ENCODE assay signal across 11 cellular contexts in the genomic region with DNA sequence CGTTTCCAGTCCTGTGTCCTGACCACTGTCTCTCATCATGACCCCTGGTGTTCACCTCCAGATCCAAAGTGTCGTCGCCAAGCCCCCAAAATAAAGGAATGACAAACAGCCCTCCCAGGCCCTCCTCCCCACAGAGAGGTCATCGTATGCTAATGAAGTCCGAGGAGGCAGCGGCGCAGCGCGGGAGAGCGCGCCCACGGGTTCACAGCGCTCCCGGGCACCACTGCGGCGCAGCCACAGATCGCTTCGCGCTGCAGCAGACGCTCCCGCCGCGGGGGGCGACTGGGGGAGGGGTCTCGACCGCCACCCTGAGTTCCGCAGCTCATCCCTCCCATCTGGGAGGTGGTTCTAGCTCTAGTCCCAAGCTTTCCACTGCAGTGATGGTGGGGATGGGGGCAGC. TPM values are rescaled to one million over a fixed set of nuclear protein-coding genes. Genes with fewer than 3 reads are reported as not detected.
DNase-seq lines count a peak whose midpoint lies in the region; ATAC-seq and TF ChIP-seq lines count a peak whose summit lies in the region.
"Had no signal": no experiment of that assay in that cellular context is flagged by ENCODE, and none has a peak within 500 bp of the region (broad histone marks: within the 10 kb centered on the region; RNA-seq: fewer than 3 reads in every experiment).

No MANE protein-coding gene starts in this region.

- peak overlapping the region; percentile 82 to 84 for H3K4me3 ChIP-seq in gastroesophageal sphincter
- peak overlapping the region; percentile 31 to 36 for H3K4me3 ChIP-seq in aorta (ENCODE audit: low read length in 2 of 2)

- peak overlapping the region; percentile 24 for H3K4me3 Mint-ChIP-seq in activated T-cell treated with anti-CD3 and anti-CD28 coated beads, Interleukin-2, amount 50 U/mL, for 24 hours
- peak overlapping the region; percentile 66 to 88 (median 81) for H3K4me3 Mint-ChIP-seq in naive B cell
- H3K4me3 Mint-ChIP-seq: activated CD8-positive, alpha-beta T cell treated with anti-CD3 and anti-CD28 coated beads, Interleukin-2, amount 10 ng/mL, durations not matched to agents 7 days and 5 days had no signal

- no peak for ATAC-seq in gastroesophageal sphincter
- no peak for ATAC-seq in naive B cell (ENCODE audit: low read depth in 2 of 2)
- no peak for ATAC-seq in aorta (ENCODE audit: low FRiP score)
- no peak for ATAC-seq in GM19463 (IDR thresholded peaks at IDR 0.05; ENCODE audit: unreplicated experiment)
- no peak for ATAC-seq in GM21528 (IDR thresholded peaks at IDR 0.05; ENCODE audit: low FRiP score, unreplicated experiment)

- intact Hi-C loops in aorta (cut with DNase I), result loop anchor here (5.0 kb wide), 3 partner anchors 52 to 132 kb away; no protein-coding TSS in a partner anchor

- TF ChIP-seq POLR2A in gastroesophageal sphincter (IDR thresholded peaks at IDR 0.05), result peak; percentile 52

- H3K27me3 Mint-ChIP-seq in activated T-cell treated with anti-CD3 and anti-CD28 coated beads, Interleukin-2, amount 50 U/mL, for 24 hours, result peaks cover 80% of the 10 kb centered on the region
- H3K27me3 Mint-ChIP-seq in naive B cell, result peaks cover 42 to 50% (median 49%) of the 10 kb centered on the region in 3 donors

- H3K4me1 ChIP-seq in gastroesophageal sphincter, result peaks cover 5 to 83% (median 6%) of the 10 kb centered on the region in 3 donors
- H3K4me1 ChIP-seq in aorta (ENCODE audit: control insufficient read depth in 1 of 2, insufficient read depth in 2 of 2, low read length in 2 of 2), result no peaks in the 10 kb centered on the region

- peaks cover 9% of the 10 kb centered on the region for H3K4me1 Mint-ChIP-seq in activated T-cell treated with anti-CD3 and anti-CD28 coated beads, Interleukin-2, amount 50 U/mL, for 24 hours (ENCODE audit: low read depth)
- peaks cover 20 to 22% (median 20%) of the 10 kb centered on the region in 3 donors for H3K4me1 Mint-ChIP-seq in naive B cell

- whole genome bisulfite sequencing in gastroesophageal sphincter (ENCODE audit: low coverage in 1 of 2), 2 donors, result 0% methylated on average over 1 of the region's 27 CpGs; no CpG with 5 or more reads in 1 of the 2 donors
- WGBS in aorta, 2 donors, result 1 to 2% methylated on average over 23 to 27 of the region's 27 CpGs

- DNase-seq in activated T-cell treated with anti-CD3 and anti-CD28 coated beads, Interleukin-2, amount 50 U/mL, for 24 hours, result no peak
- DNase-seq in activated T-cell treated with anti-CD3 and anti-CD28 coated beads, Interleukin-2, amount 50 U/mL, for 48 hours, result no peak
- no peak for DNase-seq in naive B cell
- peak; percentile 51 to 81 for DNase-seq in aorta
- DNase-seq in NK-92 treated with Interleukin-12 subunit alpha and Interleukin-12 subunit beta, amount 100 ng/mL, for 24 hours (lab: John Stamatoyannopoulos, UW), result no peak
- DNase-seq: activated CD8-positive, alpha-beta T cell treated with anti-CD3 and anti-CD28 coated beads, Interleukin-2, amount 10 ng/mL, durations not matched to agents 7 days and 5 days; NCI-H748 treated with DMSO at 0.1 percent for 48 hours had no signal

- TF ChIP-seq CTCF in gastroesophageal sphincter (IDR thresholded peaks at IDR 0.05), result peak in 3 of 4 experiments; percentile 25 to 44 (median 29)

- H3K27me3 ChIP-seq in gastroesophageal sphincter (peaks cover 8% of the 10 kb centered on the region), aorta (ENCODE audit: control insufficient read depth in 1 of 2, insufficient read depth in 2 of 2, low read length in 1 of 2) (no peaks in the 10 kb centered on the region)

- H3K27ac Mint-ChIP-seq in activated T-cell treated with anti-CD3 and anti-CD28 coated beads, Interleukin-2, amount 50 U/mL, for 24 hours, result no peak overlapping the region
- peak overlapping the region in 3 of 6 donors; percentile 43 to 89 (median 68) for H3K27ac Mint-ChIP-seq in naive B cell
- H3K27ac Mint-ChIP-seq: activated CD8-positive, alpha-beta T cell treated with anti-CD3 and anti-CD28 coated beads, Interleukin-2, amount 10 ng/mL, durations not matched to agents 7 days and 5 days had no signal

- H3K9me3 Mint-ChIP-seq in activated T-cell treated with anti-CD3 and anti-CD28 coated beads, Interleukin-2, amount 50 U/mL, for 24 hours, result no peaks in the 10 kb centered on the region
- H3K9me3 Mint-ChIP-seq in naive B cell, result no peaks in the 10 kb centered on the region

- no peaks in the 10 kb centered on the region for H3K9me3 ChIP-seq in gastroesophageal sphincter
- H3K9me3 ChIP-seq in aorta (ENCODE audit: control insufficient read depth, low read length), result no peaks in the 10 kb centered on the region

- H3K27ac ChIP-seq in gastroesophageal sphincter (peak overlapping the region; percentile 80 to 95 (median 90)), aorta (ENCODE audit: low read depth in 1 of 2, low read length in 2 of 2) (no peak overlapping the region)
- H3K27ac ChIP-seq: C4-2B had no signal

- H3K36me3 Mint-ChIP-seq in activated T-cell treated with anti-CD3 and anti-CD28 coated beads, Interleukin-2, amount 50 U/mL, for 24 hours (ENCODE audit: low read depth), result no peaks in the 10 kb centered on the region
- H3K36me3 Mint-ChIP-seq in naive B cell, result no peaks in the 10 kb centered on the region

- H3K36me3 ChIP-seq in gastroesophageal sphincter, result no peaks in the 10 kb centered on the region
- no peaks in the 10 kb centered on the region for H3K36me3 ChIP-seq in aorta (ENCODE audit: control insufficient read depth in 1 of 2, insufficient read depth in 2 of 2, low read length in 1 of 2)

- no peak for TF ChIP-seq EP300 in gastroesophageal sphincter (IDR thresholded peaks at IDR 0.05)

RNA-seq across cellular contexts. Expression of gene DGKG, which starts 1.3 kb away (rescaled TPM):
- total RNA-seq in gastroesophageal sphincter, result 100 to 1,000 TPM in 2 of 4 donors, 10 to 100 TPM in 2; 46.3 to 134 (median 90.4) TPM
- under 1 TPM in 4 of 6 donors, not detected in 2; 0.30 to 0.68 (median 0.54) TPM for polyA plus RNA-seq in naive B cell (ENCODE audit: low read depth in 6 of 6)
- total RNA-seq in aorta, result 10 to 100 TPM; 12.8 to 37.1 TPM
- 1 to 10 TPM in 1 of 2 donors, under 1 TPM in 1; 0.95 to 1.9 TPM for polyA plus RNA-seq in aorta

Comparison
In these comparisons a context has a peak if more than half of its experiments do, and no peak if none do; other contexts are left out.
1. DNase-seq: peak in aorta (2 of 2); none in activated T-cell treated with anti-CD3 and anti-CD28 coated beads, Interleukin-2, amount 50 U/mL, for 24 hours (single experiment), activated T-cell treated with anti-CD3 and anti-CD28 coated beads, Interleukin-2, amount 50 U/mL, for 48 hours (0 of 2), naive B cell (single experiment) and NK-92 treated with Interleukin-12 subunit alpha and Interleukin-12 subunit beta, amount 100 ng/mL, for 24 hours (single experiment).
2. H3K27ac ChIP-seq: peak in gastroesophageal sphincter (4 of 4); none in aorta (0 of 2).